Comparison of ENCODE assay signal across 1 cellular context in the genomic region with DNA sequence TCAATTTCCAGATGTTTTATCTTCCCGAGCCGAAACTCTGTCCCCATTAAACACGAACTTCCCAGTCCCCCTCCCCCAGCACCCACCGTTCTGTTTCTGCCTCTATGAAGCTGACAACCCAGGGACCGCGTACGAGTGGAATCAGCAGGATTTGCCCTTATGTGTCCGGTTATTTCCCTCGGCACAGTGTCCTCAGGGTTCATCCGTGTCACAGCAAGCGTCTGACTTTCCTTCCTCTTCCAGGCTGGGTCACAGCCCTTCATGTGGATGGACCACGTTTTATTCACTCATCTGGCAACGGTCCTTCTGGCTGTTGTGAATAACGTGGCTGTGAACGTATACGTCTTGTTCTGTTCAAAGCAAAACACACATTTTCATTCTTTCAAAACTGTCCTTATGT.
TF ChIP-seq lines count a peak whose summit lies in the region.

No MANE protein-coding gene starts in this region.

TF ChIP-seq in A549, 52 proteins besides CTCF, POLR2A, EP300 and RAD21 (continued from another document):
- TF ChIP-seq, protein P1, sequence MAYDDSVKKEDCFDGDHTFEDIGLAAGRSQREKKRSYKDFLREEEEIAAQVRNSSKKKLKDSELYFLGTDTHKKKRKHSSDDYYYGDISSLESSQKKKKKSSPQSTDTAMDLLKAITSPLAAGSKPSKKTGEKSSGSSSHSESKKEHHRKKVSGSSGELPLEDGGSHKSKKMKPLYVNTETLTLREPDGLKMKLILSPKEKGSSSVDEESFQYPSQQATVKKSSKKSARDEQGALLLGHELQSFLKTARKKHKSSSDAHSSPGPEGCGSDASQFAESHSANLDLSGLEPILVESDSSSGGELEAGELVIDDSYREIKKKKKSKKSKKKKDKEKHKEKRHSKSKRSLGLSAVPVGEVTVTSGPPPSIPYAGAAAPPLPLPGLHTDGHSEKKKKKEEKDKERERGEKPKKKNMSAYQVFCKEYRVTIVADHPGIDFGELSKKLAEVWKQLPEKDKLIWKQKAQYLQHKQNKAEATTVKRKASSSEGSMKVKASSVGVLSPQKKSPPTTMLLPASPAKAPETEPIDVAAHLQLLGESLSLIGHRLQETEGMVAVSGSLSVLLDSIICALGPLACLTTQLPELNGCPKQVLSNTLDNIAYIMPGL (CRISPR knock-in tag; IDR thresholded peaks at IDR 0.05; ENCODE audit: borderline replicate concordance) = no peak
- TF ChIP-seq MYC (IDR thresholded peaks at IDR 0.05; ENCODE audit: borderline replicate concordance, low read length) = no peak
- no peak for TF ChIP-seq SREBF2 (IDR thresholded peaks at IDR 0.05)
- TF ChIP-seq HOXB5 (CRISPR knock-in tag; IDR thresholded peaks at IDR 0.05) = no peak
- TF ChIP-seq KDM1A (IDR thresholded peaks at IDR 0.05; ENCODE audit: low read depth) = no peak
- no peak for TF ChIP-seq SMC3 (IDR thresholded peaks at IDR 0.05)
- no peak for TF ChIP-seq JUN (IDR thresholded peaks at IDR 0.05)
- no peak for TF ChIP-seq CBX2 (IDR thresholded peaks at IDR 0.05; ENCODE audit: borderline replicate concordance, low read depth)
TF ChIP-seq in A549: peak in this region for 0.
